7 cellular contexts compared by ENCODE assay signal in the genomic region with DNA sequence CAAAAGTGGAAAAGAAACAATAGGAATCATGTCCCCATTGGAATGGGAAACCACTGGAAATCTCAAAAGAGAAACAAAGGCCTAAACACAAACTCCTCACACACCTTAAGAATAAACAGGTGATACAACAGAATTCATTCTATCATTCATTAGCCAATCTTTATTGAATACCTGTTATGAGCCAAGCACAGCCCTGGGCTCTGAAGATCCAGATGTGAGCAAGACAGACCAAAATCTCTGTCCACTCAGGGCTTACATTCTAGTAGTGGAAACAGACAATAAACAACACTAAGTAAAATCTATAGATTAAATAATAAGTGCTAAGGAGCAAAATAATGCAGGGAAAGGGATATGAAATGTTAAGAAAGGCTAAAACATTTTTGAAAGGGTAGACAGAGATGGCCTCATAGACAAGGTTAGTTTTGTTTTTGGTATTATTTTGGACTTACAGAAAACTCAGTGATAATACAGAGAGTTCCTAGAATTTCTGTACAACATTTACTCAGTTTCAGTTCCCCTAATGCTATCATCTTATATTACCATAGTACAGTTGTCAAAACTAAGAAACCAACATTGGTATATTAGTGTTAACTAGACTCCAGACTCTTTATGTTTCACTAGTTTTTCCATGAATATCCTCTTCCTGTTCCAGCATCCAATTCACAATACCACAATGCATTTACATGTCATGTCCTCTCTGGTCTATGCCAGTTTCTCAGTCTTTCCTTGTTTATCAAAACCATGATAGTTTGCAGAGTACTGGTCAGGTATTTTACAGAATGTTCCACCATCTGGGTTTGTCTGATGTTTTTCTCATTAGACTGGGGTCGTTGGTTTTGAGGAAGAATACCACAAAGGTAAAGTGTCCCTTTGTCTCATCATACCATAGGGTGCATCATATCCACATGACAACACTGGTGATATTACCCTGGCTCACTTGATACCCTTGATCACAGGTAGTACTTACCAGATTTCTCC.
DNase-seq lines count a peak whose midpoint lies in the region; ATAC-seq, FAIRE-seq and TF ChIP-seq lines count a peak whose summit lies in the region.

No MANE protein-coding gene starts in this region.

- H3K9me1 ChIP-seq in keratinocyte (ENCODE audit: control insufficient read depth, extremely low read depth, insufficient read depth, low read length) = no peaks in the 10 kb centered on the region

- ATAC-seq in GM18870 (IDR thresholded peaks at IDR 0.05; ENCODE audit: unreplicated experiment) (peak; percentile 95), GM21528 (IDR thresholded peaks at IDR 0.05; ENCODE audit: low FRiP score, unreplicated experiment) (peak; percentile 93), HG03196 (IDR thresholded peaks at IDR 0.05; ENCODE audit: unreplicated experiment) (peak; percentile 83)

- H3K36me3 ChIP-seq in keratinocyte (ENCODE audit: control insufficient read depth in 2 of 2, extremely low read depth in 1 of 2, insufficient read depth in 2 of 2, low read length in 2 of 2) = peaks cover 0 to 3% of the 10 kb centered on the region in 2 experiments

- no peaks in the 10 kb centered on the region for H3K79me2 ChIP-seq in keratinocyte (ENCODE audit: control insufficient read depth, insufficient read depth, low read length)

- no peak overlapping the region for H3K4me3 ChIP-seq in keratinocyte (ENCODE audit: control insufficient read depth in 2 of 3, extremely low read depth in 1 of 3, insufficient read depth in 2 of 3, low read depth in 1 of 3, low read length in 3 of 3)

- FAIRE-seq in keratinocyte (lab: Jason Lieb, UNC) = peak; percentile 52

- DNase-seq in keratinocyte (ENCODE audit: low read depth, low spot score) = no peak
- no peak for DNase-seq in stimulated activated CD4-positive, alpha-beta T cell treated with anti-CD3 and anti-CD28 coated beads, Interleukin-4, amount 100 ng/mL, for 24 hours
- DNase-seq in NCI-H187 (lab: John Stamatoyannopoulos, UW) = no peak
- DNase-seq in NCI-H69 (lab: John Stamatoyannopoulos, UW) = no peak

- no peak overlapping the region for H3K4me2 ChIP-seq in keratinocyte (ENCODE audit: control insufficient read depth, extremely low read depth, insufficient read depth, low read depth, low read length)

- no peaks in the 10 kb centered on the region for H3K4me1 ChIP-seq in keratinocyte (ENCODE audit: control insufficient read depth, extremely low read depth, insufficient read depth, low read length)

- dilution Hi-C loops in keratinocyte (cut with MboI; ENCODE audit: extremely low pct_ligation_motif_present, low sequenced_read_pairs) = no loop called here

- no peak overlapping the region for H2AFZ ChIP-seq in keratinocyte (ENCODE audit: control insufficient read depth, low read length)

- no peak for TF ChIP-seq CTCF in keratinocyte (optimal IDR thresholded peaks at IDR 0.05 in 1 of 3, IDR thresholded peaks at IDR 0.05 in 1 of 3, conservative IDR thresholded peaks at IDR 0.05 in 1 of 3; ENCODE audit: extremely low read depth in 1 of 3, insufficient read depth in 2 of 3, low read length in 3 of 3)

- no peak overlapping the region for H3K9ac ChIP-seq in keratinocyte (ENCODE audit: control insufficient read depth, extremely low read depth, insufficient read depth, low read length)

- H3K27ac ChIP-seq in keratinocyte (ENCODE audit: control insufficient read depth, insufficient read depth, low read length) = no peak overlapping the region

- H3K27me3 ChIP-seq in keratinocyte (ENCODE audit: control insufficient read depth, extremely low read depth, insufficient read depth, low read length) = no peaks in the 10 kb centered on the region

- H3K9me3 ChIP-seq in keratinocyte (ENCODE audit: control insufficient read depth, low read depth, low read length) = no peaks in the 10 kb centered on the region

- no peaks in the 10 kb centered on the region for H4K20me1 ChIP-seq in keratinocyte (ENCODE audit: control insufficient read depth, extremely low read depth, insufficient read depth, low read length)
